24 cellular contexts compared by ENCODE assay signal in the genomic region with DNA sequence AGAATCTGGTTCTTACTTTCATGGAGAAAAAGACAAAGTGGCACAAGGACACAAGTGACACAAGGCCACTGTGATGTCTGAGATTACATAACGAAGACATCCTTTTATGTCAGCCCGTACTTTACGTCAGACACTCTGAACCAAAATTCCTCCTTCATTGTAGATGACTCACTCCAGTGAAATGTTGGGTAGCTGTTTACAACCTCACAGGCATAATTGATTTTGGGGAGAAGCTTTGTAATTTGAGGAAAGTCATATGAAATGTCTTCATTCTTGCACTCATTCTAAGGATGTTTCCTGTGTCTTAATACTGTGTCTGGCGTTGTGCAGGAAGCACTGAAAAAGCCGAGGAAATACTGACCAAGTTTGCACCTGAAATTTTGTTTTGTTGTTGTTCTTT. TPM values are rescaled to one million over a fixed set of nuclear protein-coding genes. Genes with fewer than 3 reads are reported as not detected.
"Had no signal": no experiment of that assay in that cellular context is flagged by ENCODE, and none has a peak within 500 bp of the region (broad histone marks: within the 10 kb centered on the region; RNA-seq: fewer than 3 reads in every experiment).

No MANE protein-coding gene starts in this region.

- DNase-seq: activated B cell treated with CpG ODN at 0.5 μM for 24 hours; activated CD4-positive, alpha-beta T cell treated with anti-CD3 and anti-CD28 coated beads for 1 hour; activated CD4-positive, alpha-beta T cell treated with anti-CD3 and anti-CD28 coated beads, Interleukin-2, amount 10 ng/mL, durations not matched to agents 24 days and 14 days; activated CD4-positive, alpha-beta T cell treated with anti-CD3 and anti-CD28 coated beads, Interleukin-2, amount 50 U/mL, for 48 hours; activated CD8-positive, alpha-beta memory T cell treated with anti-CD3 and anti-CD28 coated beads, Interleukin-2, amount 10 ng/mL, durations not matched to agents 7 days and 5 days; activated effector memory CD4-positive, alpha-beta T cell treated with Interleukin-2 at 50 U/mL for 16 hours; activated naive CD4-positive, alpha-beta T cell; activated T-cell treated with anti-CD3 and anti-CD28 coated beads, Interleukin-2, amount 50 U/mL, for 24 hours; aorta; NCI-H1105 treated with DMSO at 0.1 percent for 48 hours; NCI-H1436 treated with DMSO at 0.1 percent for 48 hours; NCI-H187; NCI-H2081; NCI-H510A treated with DMSO at 0.1 percent for 48 hours; NCI-H69; NK-92 treated with Interleukin-12 subunit alpha and Interleukin-12 subunit beta, amount 100 ng/mL, for 24 hours; OCI-M1; SHP77 treated with DMSO at 0.1 percent for 48 hours; T-helper 17 cell; T-helper 9 cell had no signal

- ATAC-seq: activated CD8-positive, alpha-beta memory T cell treated with anti-CD3 and anti-CD28 coated beads, Interleukin-2, amount 10 ng/mL, durations not matched to agents 7 days and 5 days; Panc1; T-helper 17 cell had no signal

RNA-seq across cellular contexts. Expression of gene LGALS14, which starts 20.0 kb away (rescaled TPM):
- total RNA-seq: activated B cell treated with CpG ODN at 0.5 μM for 24 hours; activated CD4-positive, alpha-beta T cell treated with anti-CD3 and anti-CD28 coated beads, Interleukin-2, amount 10 ng/mL, durations not matched to agents 24 days and 14 days; activated T-helper 1 cell treated with anti-CD3 and anti-CD28 coated beads, Interleukin-12 subunit alpha, Interleukin-12 subunit beta, Interleukin-2, Interleukin-4 antibody, amounts not matched to agents 30 ng/mL and 10 ng/mL and 1 ng/mL, durations not matched to agents 14 hours and 24 hours and 36 hours; aorta; bronchial epithelial cell; SK-MEL-5; T-helper 17 cell had no signal
- polyA plus RNA-seq: aorta had no signal

RNA-seq across cellular contexts. Expression of gene LGALS16, which starts 28.6 kb away (rescaled TPM):
- total RNA-seq: activated B cell treated with CpG ODN at 0.5 μM for 24 hours; activated CD4-positive, alpha-beta T cell treated with anti-CD3 and anti-CD28 coated beads, Interleukin-2, amount 10 ng/mL, durations not matched to agents 24 days and 14 days; activated CD8-positive, alpha-beta memory T cell treated with anti-CD3 and anti-CD28 coated beads, Interleukin-2, amount 10 ng/mL, durations not matched to agents 7 days and 5 days; activated T-helper 1 cell treated with anti-CD3 and anti-CD28 coated beads, Interleukin-12 subunit alpha, Interleukin-12 subunit beta, Interleukin-2, Interleukin-4 antibody, amounts not matched to agents 30 ng/mL and 10 ng/mL and 1 ng/mL, durations not matched to agents 14 hours and 24 hours and 36 hours; aorta; bronchial epithelial cell; SK-MEL-5; T-helper 17 cell had no signal
- polyA plus RNA-seq: aorta had no signal

RNA-seq across cellular contexts. Expression of gene CLC, which starts 53.5 kb away (rescaled TPM):
- total RNA-seq: activated B cell treated with CpG ODN at 0.5 μM for 24 hours; activated CD8-positive, alpha-beta memory T cell treated with anti-CD3 and anti-CD28 coated beads, Interleukin-2, amount 10 ng/mL, durations not matched to agents 7 days and 5 days; aorta; bronchial epithelial cell; SK-MEL-5 had no signal
- polyA plus RNA-seq: aorta had no signal
